Comparison of ENCODE assay signal across 14 cellular contexts in genomic region chr22:16561093-16561658, GRCh38. TPM values are rescaled to one million over a fixed set of nuclear protein-coding genes. Genes with fewer than 3 reads are reported as not detected.
"Had no signal": no experiment of that assay in that cellular context is flagged by ENCODE, and none has a peak within 500 bp of the region (broad histone marks: within the 10 kb centered on the region; RNA-seq: fewer than 3 reads in every experiment).

No MANE protein-coding gene starts in this region.

RNA-seq across cellular contexts. Expression of gene CCT8L2, which starts 31.4 kb away (rescaled TPM):
- total RNA-seq: activated B cell treated with CpG ODN at 0.5 μM for 24 hours; activated CD4-positive, alpha-beta memory T cell treated with anti-CD3 and anti-CD28 coated beads for 36 hours; activated CD4-positive, alpha-beta memory T cell treated with anti-CD3 and anti-CD28 coated beads, Interleukin-2, amount 10 ng/mL, durations not matched to agents 7 days and 5 days; activated CD4-positive, alpha-beta T cell treated with anti-CD3 and anti-CD28 coated beads for 36 hours; activated CD4-positive, alpha-beta T cell treated with anti-CD3 and anti-CD28 coated beads, Interleukin-2, amount 10 ng/mL, durations not matched to agents 24 days and 14 days; activated CD4-positive, alpha-beta T cell treated with anti-CD3 and anti-CD28 coated beads, Interleukin-2, amount 10 ng/mL, durations not matched to agents 7 days and 5 days; activated CD8-positive, alpha-beta memory T cell treated with anti-CD3 and anti-CD28 coated beads for 36 hours; activated CD8-positive, alpha-beta memory T cell treated with anti-CD3 and anti-CD28 coated beads, Interleukin-2, amount 10 ng/mL, durations not matched to agents 7 days and 5 days; activated CD8-positive, alpha-beta T cell treated with anti-CD3 and anti-CD28 coated beads for 36 hours; activated CD8-positive, alpha-beta T cell treated with anti-CD3 and anti-CD28 coated beads, Interleukin-2, amount 10 ng/mL, durations not matched to agents 7 days and 5 days; T-cell; T-helper 1 cell treated with Interleukin-12 subunit alpha and Interleukin-12 subunit beta and Interleukin-4 antibody, amounts not matched to agents 30 ng/mL and 1 ng/mL, for 36 hours; T-helper 2 cell treated with Interferon-gamma antibody and Interleukin-4, amounts not matched to agents 100 ng/mL and 5 ng/mL, for 36 hours; WTC11 had no signal
